ENCODE assay signal across 21 cellular contexts in genomic region chr3:190543656-190544055, GRCh38. TPM values are rescaled to one million over a fixed set of nuclear protein-coding genes. Genes with fewer than 3 reads are reported as not detected.
DNase-seq lines count a peak whose midpoint lies in the region; ATAC-seq and TF ChIP-seq lines count a peak whose summit lies in the region.
"Had no signal": no experiment of that assay in that cellular context is flagged by ENCODE, and none has a peak within 500 bp of the region (broad histone marks: within the 10 kb centered on the region; RNA-seq: fewer than 3 reads in every experiment).

No MANE protein-coding gene starts in this region.

- H3K27ac ChIP-seq in colonic mucosa = no peak overlapping the region
- H3K27ac ChIP-seq in neural progenitor cell = no peak overlapping the region
- no peak overlapping the region for H3K27ac ChIP-seq in aorta (ENCODE audit: low read depth in 1 of 2, low read length in 2 of 2)
- H3K27ac ChIP-seq: parathyroid adenoma, Peyer's patch, sigmoid colon had no signal

- TF ChIP-seq CTCF in Calu3 (IDR thresholded peaks at IDR 0.05; ENCODE audit: unreplicated experiment) (no peak), colonic mucosa (IDR thresholded peaks at IDR 0.05) (no peak), neural progenitor cell (IDR thresholded peaks at IDR 0.05) (no peak)

- no peaks in the 10 kb centered on the region for H4K20me1 ChIP-seq in neural progenitor cell (ENCODE audit: low read depth)

- H3K36me3 ChIP-seq in colonic mucosa (no peaks in the 10 kb centered on the region), neural progenitor cell (no peaks in the 10 kb centered on the region), aorta (ENCODE audit: control insufficient read depth in 1 of 2, insufficient read depth in 2 of 2, low read length in 1 of 2) (no peaks in the 10 kb centered on the region)
- H3K36me3 ChIP-seq: Peyer's patch, sigmoid colon had no signal

- DNase-seq in Calu3 (peak; percentile 51), LoVo (ENCODE audit: low spot score) (peak; percentile 30), colonic mucosa (peak; percentile 19), neural progenitor cell (ENCODE audit: low spot score) (no peak), aorta (no peak), ACHN (no peak)
- DNase-seq: activated CD4-positive, alpha-beta T cell treated with anti-CD3 and anti-CD28 coated beads, Interleukin-2, amount 50 U/mL, for 4 hours; activated effector memory CD4-positive, alpha-beta T cell treated with Interleukin-2 at 50 U/mL for 16 hours; activated naive CD8-positive, alpha-beta T cell treated with anti-CD3 and anti-CD28 coated beads, Interleukin-2, amount 10 ng/mL, durations not matched to agents 7 days and 5 days; GF-D8; MV-4-11; naive thymus-derived CD8-positive, alpha-beta T cell; NCI-H2029; NCI-H446 treated with DMSO at 0.1 percent for 48 hours; Peyer's patch; sigmoid colon; T-helper 2 cell had no signal

- in situ Hi-C loops in ACHN (cut with HindIII; ENCODE audit: low pct_ligation_motif_present, low pct_unique_long_range_greater_than_20kb, low sequenced_read_pairs) = no loop called here

- H3K27me3 Mint-ChIP-seq in Calu3 (ENCODE audit: unreplicated experiment) = no peaks in the 10 kb centered on the region
- no peaks in the 10 kb centered on the region for H3K27me3 Mint-ChIP-seq in neural progenitor cell (ENCODE audit: insufficient read depth, low read depth)
- H3K27me3 Mint-ChIP-seq: activated naive CD8-positive, alpha-beta T cell treated with anti-CD3 and anti-CD28 coated beads, Interleukin-2, amount 10 ng/mL, durations not matched to agents 7 days and 5 days; brain; naive thymus-derived CD8-positive, alpha-beta T cell had no signal

- H3K4me2 ChIP-seq in neural progenitor cell = no peak overlapping the region

- no peak overlapping the region for H2AFZ ChIP-seq in neural progenitor cell (replicated peaks)
- H2AFZ ChIP-seq: parathyroid adenoma had no signal

- no peak overlapping the region for H3K4me3 ChIP-seq in colonic mucosa
- no peak overlapping the region for H3K4me3 ChIP-seq in neural progenitor cell
- H3K4me3 ChIP-seq in aorta (ENCODE audit: low read length in 2 of 2) = no peak overlapping the region
- H3K4me3 ChIP-seq: Peyer's patch, sigmoid colon had no signal

- ATAC-seq in aorta (ENCODE audit: low FRiP score) (no peak), HG02798 (IDR thresholded peaks at IDR 0.05; ENCODE audit: poor library complexity, unreplicated experiment) (no peak)
- ATAC-seq: HCT116; naive thymus-derived CD8-positive, alpha-beta T cell had no signal

- H3K79me2 ChIP-seq in neural progenitor cell (ENCODE audit: low read depth) = no peaks in the 10 kb centered on the region
- H3K79me2 ChIP-seq: parathyroid adenoma had no signal

- no peak overlapping the region for H3K4me3 Mint-ChIP-seq in Calu3 (ENCODE audit: low read depth, unreplicated experiment)
- H3K4me3 Mint-ChIP-seq in neural progenitor cell = no peak overlapping the region
- H3K4me3 Mint-ChIP-seq: activated naive CD8-positive, alpha-beta T cell treated with anti-CD3 and anti-CD28 coated beads, Interleukin-2, amount 10 ng/mL, durations not matched to agents 7 days and 5 days; brain; naive thymus-derived CD8-positive, alpha-beta T cell had no signal

- intact Hi-C loops in Calu3 (cut with micrococcal nuclease; ENCODE audit: unreplicated experiment) (no loop called here), colonic mucosa (cut with DNase I) (no loop called here), aorta (cut with DNase I) (no loop called here)

- H3K9me3 Mint-ChIP-seq in Calu3 (ENCODE audit: low read depth, unreplicated experiment) = no peaks in the 10 kb centered on the region
- no peaks in the 10 kb centered on the region for H3K9me3 Mint-ChIP-seq in neural progenitor cell
- H3K9me3 Mint-ChIP-seq: activated naive CD8-positive, alpha-beta T cell treated with anti-CD3 and anti-CD28 coated beads, Interleukin-2, amount 10 ng/mL, durations not matched to agents 7 days and 5 days; brain; naive thymus-derived CD8-positive, alpha-beta T cell had no signal

- H3K27me3 ChIP-seq in colonic mucosa (no peaks in the 10 kb centered on the region), neural progenitor cell (peaks cover 25% of the 10 kb centered on the region), aorta (ENCODE audit: control insufficient read depth in 1 of 2, insufficient read depth in 2 of 2, low read length in 1 of 2) (peaks cover 0 to under 1% of the 10 kb centered on the region in 2 donors)
- H3K27me3 ChIP-seq: Peyer's patch, sigmoid colon had no signal

- no peaks in the 10 kb centered on the region for H3F3A ChIP-seq in neural progenitor cell (ENCODE audit: low read depth)

- H3K27ac Mint-ChIP-seq in Calu3 (ENCODE audit: unreplicated experiment) (peak overlapping the region; percentile 66), neural progenitor cell (peak overlapping the region; percentile 48)
- H3K27ac Mint-ChIP-seq: activated naive CD8-positive, alpha-beta T cell treated with anti-CD3 and anti-CD28 coated beads, Interleukin-2, amount 10 ng/mL, durations not matched to agents 7 days and 5 days; naive thymus-derived CD8-positive, alpha-beta T cell had no signal

- H3K36me3 Mint-ChIP-seq in Calu3 (ENCODE audit: insufficient read depth, unreplicated experiment) (peaks cover 40% of the 10 kb centered on the region), neural progenitor cell (no peaks in the 10 kb centered on the region)
- H3K36me3 Mint-ChIP-seq: brain had no signal

- peaks cover 60% of the 10 kb centered on the region for H3K4me1 Mint-ChIP-seq in Calu3 (ENCODE audit: low read depth, unreplicated experiment)
- H3K4me1 Mint-ChIP-seq in neural progenitor cell = peaks cover 60% of the 10 kb centered on the region

- BruUV-seq in Calu3 (replicated peaks; lab: Mats Ljungman, UMichigan) = no TSS peak

- H3K9ac ChIP-seq in colonic mucosa (ENCODE audit: low read depth in 2 of 2, low read length in 2 of 2) (no peak overlapping the region), neural progenitor cell (no peak overlapping the region)
- H3K9ac ChIP-seq: parathyroid adenoma had no signal

- whole genome bisulfite sequencing in aorta, 2 donors = 85 to 90% methylated on average over 4 of the region's 4 CpGs

- H3K9me3 ChIP-seq in colonic mucosa (no peaks in the 10 kb centered on the region), neural progenitor cell (ENCODE audit: low read depth) (no peaks in the 10 kb centered on the region), aorta (ENCODE audit: control insufficient read depth, low read length) (no peaks in the 10 kb centered on the region)
- H3K9me3 ChIP-seq: Peyer's patch, sigmoid colon had no signal

- CTCF ChIA-PET in Calu3 (lab: Charles Lee) = no interaction called here

- H3K4me1 ChIP-seq in colonic mucosa = no peaks in the 10 kb centered on the region
- H3K4me1 ChIP-seq in neural progenitor cell = peaks cover 15% of the 10 kb centered on the region
- no peaks in the 10 kb centered on the region for H3K4me1 ChIP-seq in aorta (ENCODE audit: control insufficient read depth in 1 of 2, insufficient read depth in 2 of 2, low read length in 2 of 2)
- H3K4me1 ChIP-seq: parathyroid adenoma, Peyer's patch, sigmoid colon had no signal

RNA-seq across cellular contexts. Expression of gene IL1RAP, which starts 29.8 kb away (rescaled TPM):
- total RNA-seq in Calu3 (2022) (186 and 239 TPM in 2 replicates), colonic mucosa (1 to 10 TPM; 3.9 to 5.0 TPM), neural progenitor cell (ENCODE audit: low replicate concordance) (2.0 and 11.3 TPM in 2 replicates), aorta (10 to 100 TPM; 17.2 to 19.1 TPM)
- polyA plus RNA-seq in aorta = 1 to 10 TPM; 2.5 to 2.8 TPM

Comparison
In these comparisons a context has a peak if more than half of its experiments do, and no peak if none do; other contexts are left out.
1. DNase-seq: peak in Calu3 (single experiment), LoVo (single experiment) and colonic mucosa (single experiment); none in neural progenitor cell (single experiment), aorta (0 of 2) and ACHN (single experiment).